ENCODE assay signal across 13 cellular contexts in genomic region chr3:24945575-24945974, GRCh38.
DNase-seq lines count a peak whose midpoint lies in the region; ATAC-seq and TF ChIP-seq lines count a peak whose summit lies in the region.
"Had no signal": no experiment of that assay in that cellular context is flagged by ENCODE, and none has a peak within 500 bp of the region (broad histone marks: within the 10 kb centered on the region; RNA-seq: fewer than 3 reads in every experiment).

No MANE protein-coding gene starts in this region.

- H4K20me1 ChIP-seq in mammary epithelial cell (ENCODE audit: insufficient read depth, low read length), result no peaks in the 10 kb centered on the region

- no peak overlapping the region for H2AFZ ChIP-seq in mammary epithelial cell (ENCODE audit: low read depth, low read length)

- H3K36me3 Mint-ChIP-seq in MCF 10A (ENCODE audit: insufficient read depth, unreplicated experiment), result no peaks in the 10 kb centered on the region
- H3K36me3 Mint-ChIP-seq: CD14-positive monocyte; CD8-positive, alpha-beta T cell had no signal

- H3K4me3 ChIP-seq in mammary epithelial cell (replicated peaks in 1 of 3; ENCODE audit: insufficient read depth in 1 of 3, low read depth in 2 of 3, low read length in 3 of 3), result no peak overlapping the region
- no peak overlapping the region for H3K4me3 ChIP-seq in epithelial cell of proximal tubule (ENCODE audit: low read depth, low read length)
- H3K4me3 ChIP-seq: HAP-1 had no signal

- 25% methylated on average over 2 of the region's 2 CpGs for WGBS in mammary epithelial cell (ENCODE audit: low coverage, missing lambda C conversion rate)

- H3K4me2 ChIP-seq in mammary epithelial cell (ENCODE audit: insufficient read depth, low read depth, low read length), result no peak overlapping the region

- POLR2A ChIA-PET in MCF 10A (lab: Yijun Ruan, JAX), result interaction anchor here (0.7 to 1.3 kb wide), 2 partner anchors 11 to 623 kb away, joined by 3 read pairs; no protein-coding TSS in a partner anchor

- peak; percentile 57 for ATAC-seq in omental fat pad (ENCODE audit: low FRiP score)
- ATAC-seq: CD8-positive, alpha-beta T cell had no signal

- H3K4me1 Mint-ChIP-seq in MCF 10A (ENCODE audit: insufficient read depth, unreplicated experiment), result no peaks in the 10 kb centered on the region
- H3K4me1 Mint-ChIP-seq: CD14-positive monocyte had no signal

- no peak overlapping the region for H3K27ac ChIP-seq in mammary epithelial cell (ENCODE audit: insufficient read depth, low read depth, low read length)
- H3K27ac ChIP-seq: 22Rv1 had no signal

- no peaks in the 10 kb centered on the region for H3K36me3 ChIP-seq in mammary epithelial cell (ENCODE audit: insufficient read depth, low read length)
- H3K36me3 ChIP-seq: HAP-1 had no signal

- DNase-seq in MCF 10A (ENCODE audit: unreplicated experiment) (peak; percentile 21), mammary epithelial cell (no peak), NCI-H69 (lab: John Stamatoyannopoulos, UW) (peak; percentile 15), epithelial cell of proximal tubule (ENCODE audit: low read depth) (peak; percentile 9), omental fat pad (ENCODE audit: low spot score) (no peak), KG1 (lab: John Stamatoyannopoulos, UW) (no peak), middle frontal gyrus (ENCODE audit: extremely low spot score, low spot score) (no peak), dedifferentiated amniotic fluid mesenchymal stem cell (ENCODE audit: extremely low spot score) (no peak)
- DNase-seq: CD8-positive, alpha-beta T cell; COR-L47 had no signal

- no peaks in the 10 kb centered on the region for H3K27me3 Mint-ChIP-seq in MCF 10A (ENCODE audit: insufficient read depth, unreplicated experiment)

- H3K9ac ChIP-seq in mammary epithelial cell (ENCODE audit: insufficient read depth, low read length), result no peak overlapping the region

- H3K27ac Mint-ChIP-seq in MCF 10A (ENCODE audit: low read depth, unreplicated experiment), result no peak overlapping the region
- H3K27ac Mint-ChIP-seq: CD14-positive monocyte; CD8-positive, alpha-beta T cell had no signal

- dilution Hi-C loops in mammary epithelial cell (cut with HindIII; ENCODE audit: low sequenced_read_pairs), result no loop called here

- in situ Hi-C loops in mammary epithelial cell (cut with MboI; ENCODE audit: low sequenced_read_pairs in 2 of 2), result no loop called here

- TF ChIP-seq CTCF in MCF 10A (IDR thresholded peaks at IDR 0.05; ENCODE audit: unreplicated experiment) (no peak), mammary epithelial cell (conservative IDR thresholded peaks at IDR 0.05 in 1 of 2, IDR thresholded peaks at IDR 0.05 in 1 of 2; ENCODE audit: extremely low read depth in 1 of 2, insufficient read depth in 1 of 2, low read depth in 1 of 2, low read length in 2 of 2) (no peak), epithelial cell of proximal tubule (conservative IDR thresholded peaks at IDR 0.05; ENCODE audit: low read depth, low read length) (no peak), omental fat pad (IDR thresholded peaks at IDR 0.05) (no peak)

- intact Hi-C loops in MCF 10A (cut with micrococcal nuclease) (no loop called here), mammary epithelial cell (cut with micrococcal nuclease) (no loop called here)

- H3K4me1 ChIP-seq in mammary epithelial cell (ENCODE audit: insufficient read depth, low read length), result no peaks in the 10 kb centered on the region

- H3K27me3 ChIP-seq in mammary epithelial cell (ENCODE audit: insufficient read depth, low read length), result no peaks in the 10 kb centered on the region

- BruUV-seq in MCF 10A (replicated peaks; lab: Mats Ljungman, UMichigan) (no TSS peak), mammary epithelial cell (replicated peaks; lab: Mats Ljungman, UMichigan) (no TSS peak)

- H3K9me3 Mint-ChIP-seq in MCF 10A (ENCODE audit: unreplicated experiment), result no peaks in the 10 kb centered on the region

- no peak overlapping the region for H3K4me3 Mint-ChIP-seq in MCF 10A (ENCODE audit: unreplicated experiment)
- H3K4me3 Mint-ChIP-seq: CD14-positive monocyte; CD8-positive, alpha-beta T cell had no signal

- H3K79me2 ChIP-seq in mammary epithelial cell (ENCODE audit: insufficient read depth, low read length), result no peaks in the 10 kb centered on the region

- CTCF ChIA-PET in MCF 10A (lab: Yijun Ruan, JAX), result interaction anchor here (0.7 kb wide), 1 partner anchor 12 kb away, joined by 4 read pairs; no protein-coding TSS in a partner anchor
- CTCF ChIA-PET in mammary epithelial cell (lab: Charles Lee; ENCODE audit: low non-redundant PET), result no interaction called here

- no peaks in the 10 kb centered on the region for H3K9me3 ChIP-seq in mammary epithelial cell (replicated peaks; ENCODE audit: insufficient read depth, low read length)
- H3K9me3 ChIP-seq: HAP-1 had no signal

Comparison
In these comparisons a context has a peak if more than half of its experiments do, and no peak if none do; other contexts are left out.
1. DNase-seq: peak in MCF 10A (single experiment), NCI-H69 (single experiment) and epithelial cell of proximal tubule (single experiment); none in mammary epithelial cell (single experiment), omental fat pad (single experiment), KG1 (single experiment), middle frontal gyrus (single experiment) and dedifferentiated amniotic fluid mesenchymal stem cell (single experiment).